Comparison of ENCODE assay signal across 8 cellular contexts in the genomic region with DNA sequence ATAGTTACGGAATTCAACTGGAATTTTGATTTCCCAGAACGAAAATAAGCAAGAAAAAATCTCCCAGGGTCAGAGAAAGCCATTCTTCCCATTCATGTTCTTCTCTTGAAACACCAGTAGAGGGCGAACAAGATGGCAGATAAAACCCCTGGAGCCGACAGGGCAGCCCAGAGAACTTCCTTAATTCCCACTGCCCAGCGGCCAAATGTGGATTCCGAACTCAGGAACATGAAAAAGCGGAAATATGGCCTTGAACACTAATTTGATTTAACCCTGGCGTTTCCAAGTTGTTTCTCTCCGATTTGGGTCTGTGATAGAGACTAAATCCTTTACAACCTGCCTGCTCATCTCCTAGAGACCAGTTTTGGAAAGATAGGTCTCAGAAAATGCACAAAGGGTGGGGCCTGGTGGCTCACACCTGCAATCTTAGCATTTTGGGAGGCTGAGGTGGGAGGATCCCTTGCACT.
DNase-seq lines count a peak whose midpoint lies in the region; ATAC-seq and TF ChIP-seq lines count a peak whose summit lies in the region.

No MANE protein-coding gene starts in this region.

- intact Hi-C loops in body of pancreas (cut with DNase I): no loop called here
- intact Hi-C loops in sigmoid colon (cut with DNase I): loop anchor here (5.0 kb wide), 2 partner anchors 100 to 155 kb away; a partner anchor contains a TSS

- TF ChIP-seq CTCF in body of pancreas (IDR thresholded peaks at IDR 0.05): peak; percentile 50 to 84 (median 81)
- peak in 3 of 4 experiments; percentile 67 to 83 (median 68) for TF ChIP-seq CTCF in sigmoid colon (IDR thresholded peaks at IDR 0.05)

- H3K27me3 ChIP-seq in body of pancreas (no peaks in the 10 kb centered on the region), sigmoid colon (no peaks in the 10 kb centered on the region)

- H3K4me1 ChIP-seq in body of pancreas (peaks cover 7% of the 10 kb centered on the region), sigmoid colon (peaks cover 0 to 3% (median 2%) of the 10 kb centered on the region in 4 donors)

- WGBS in body of pancreas, 2 donors: 0 to 2% methylated on average over 9 of the region's 9 CpGs
- WGBS in sigmoid colon, 2 donors: 1 to 2% methylated on average over 9 of the region's 9 CpGs

- ATAC-seq in GM19463 (IDR thresholded peaks at IDR 0.05; ENCODE audit: unreplicated experiment): peak; percentile 53
- ATAC-seq in body of pancreas: peak; percentile 92
- no peak for ATAC-seq in GM18909 (IDR thresholded peaks at IDR 0.05; ENCODE audit: poor library complexity, unreplicated experiment)

- H3K36me3 ChIP-seq in body of pancreas (replicated peaks in 1 of 2; ENCODE audit: insufficient read depth in 1 of 2, low read depth in 2 of 2) (no peaks in the 10 kb centered on the region), sigmoid colon (no peaks in the 10 kb centered on the region)

- peak overlapping the region in 1 of 4 donors; percentile 37 for H3K27ac ChIP-seq in body of pancreas
- H3K27ac ChIP-seq in sigmoid colon: no peak overlapping the region

- H3K9me3 ChIP-seq in body of pancreas (no peaks in the 10 kb centered on the region), sigmoid colon (no peaks in the 10 kb centered on the region)

- TF ChIP-seq POLR2A in body of pancreas (IDR thresholded peaks at IDR 0.05) (no peak), sigmoid colon (IDR thresholded peaks at IDR 0.05) (no peak)

- DNase-seq in COR-L47 (lab: John Stamatoyannopoulos, UW) (peak; percentile 15), M059J (ENCODE audit: low read depth) (peak; percentile 59), RPMI7951 (ENCODE audit: low read depth) (peak; percentile 74), body of pancreas (peak; percentile 61 to 79 (median 70)), hepatic stellate cell (ENCODE audit: low spot score) (peak; percentile 73), sigmoid colon (peak; percentile 77)

- H3K4me3 ChIP-seq in body of pancreas (no peak overlapping the region), sigmoid colon (no peak overlapping the region)

- no peak for TF ChIP-seq EP300 in sigmoid colon (IDR thresholded peaks at IDR 0.05)

Comparison
In these comparisons a context has a peak if more than half of its experiments do, and no peak if none do; other contexts are left out.
1. DNase-seq: peak in every context shown above with its lines; median percentile 77 in sigmoid colon; 74 in RPMI7951; 73 in hepatic stellate cell; 70 in body of pancreas; 59 in M059J; 15 in COR-L47.